1 cellular context compared by ENCODE assay signal in the genomic region with DNA sequence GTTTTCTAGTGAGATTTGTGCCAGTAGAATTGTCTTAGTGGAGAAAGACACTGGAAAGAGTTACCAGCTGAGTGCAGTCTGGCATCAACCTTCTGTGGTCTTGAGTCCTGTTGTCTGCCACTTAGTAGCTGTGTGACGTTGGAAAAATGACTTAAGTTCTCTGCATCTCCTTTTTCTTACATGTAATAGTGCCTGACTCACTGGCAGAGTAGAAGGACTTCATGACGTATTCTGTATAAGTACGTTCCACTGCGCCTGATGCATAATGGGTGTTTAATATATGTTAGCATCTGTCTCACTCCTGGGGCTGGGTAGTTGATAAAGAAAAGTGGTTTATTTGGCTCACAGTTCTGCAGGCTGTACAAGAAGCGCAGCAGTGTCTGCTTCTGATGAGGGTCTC.
TF ChIP-seq lines count a peak whose summit lies in the region.

No MANE protein-coding gene starts in this region.

TF ChIP-seq in GM23338, 12 proteins besides CTCF, POLR2A, EP300 and RAD21 (continued from another document):
- TF ChIP-seq, protein P1, sequence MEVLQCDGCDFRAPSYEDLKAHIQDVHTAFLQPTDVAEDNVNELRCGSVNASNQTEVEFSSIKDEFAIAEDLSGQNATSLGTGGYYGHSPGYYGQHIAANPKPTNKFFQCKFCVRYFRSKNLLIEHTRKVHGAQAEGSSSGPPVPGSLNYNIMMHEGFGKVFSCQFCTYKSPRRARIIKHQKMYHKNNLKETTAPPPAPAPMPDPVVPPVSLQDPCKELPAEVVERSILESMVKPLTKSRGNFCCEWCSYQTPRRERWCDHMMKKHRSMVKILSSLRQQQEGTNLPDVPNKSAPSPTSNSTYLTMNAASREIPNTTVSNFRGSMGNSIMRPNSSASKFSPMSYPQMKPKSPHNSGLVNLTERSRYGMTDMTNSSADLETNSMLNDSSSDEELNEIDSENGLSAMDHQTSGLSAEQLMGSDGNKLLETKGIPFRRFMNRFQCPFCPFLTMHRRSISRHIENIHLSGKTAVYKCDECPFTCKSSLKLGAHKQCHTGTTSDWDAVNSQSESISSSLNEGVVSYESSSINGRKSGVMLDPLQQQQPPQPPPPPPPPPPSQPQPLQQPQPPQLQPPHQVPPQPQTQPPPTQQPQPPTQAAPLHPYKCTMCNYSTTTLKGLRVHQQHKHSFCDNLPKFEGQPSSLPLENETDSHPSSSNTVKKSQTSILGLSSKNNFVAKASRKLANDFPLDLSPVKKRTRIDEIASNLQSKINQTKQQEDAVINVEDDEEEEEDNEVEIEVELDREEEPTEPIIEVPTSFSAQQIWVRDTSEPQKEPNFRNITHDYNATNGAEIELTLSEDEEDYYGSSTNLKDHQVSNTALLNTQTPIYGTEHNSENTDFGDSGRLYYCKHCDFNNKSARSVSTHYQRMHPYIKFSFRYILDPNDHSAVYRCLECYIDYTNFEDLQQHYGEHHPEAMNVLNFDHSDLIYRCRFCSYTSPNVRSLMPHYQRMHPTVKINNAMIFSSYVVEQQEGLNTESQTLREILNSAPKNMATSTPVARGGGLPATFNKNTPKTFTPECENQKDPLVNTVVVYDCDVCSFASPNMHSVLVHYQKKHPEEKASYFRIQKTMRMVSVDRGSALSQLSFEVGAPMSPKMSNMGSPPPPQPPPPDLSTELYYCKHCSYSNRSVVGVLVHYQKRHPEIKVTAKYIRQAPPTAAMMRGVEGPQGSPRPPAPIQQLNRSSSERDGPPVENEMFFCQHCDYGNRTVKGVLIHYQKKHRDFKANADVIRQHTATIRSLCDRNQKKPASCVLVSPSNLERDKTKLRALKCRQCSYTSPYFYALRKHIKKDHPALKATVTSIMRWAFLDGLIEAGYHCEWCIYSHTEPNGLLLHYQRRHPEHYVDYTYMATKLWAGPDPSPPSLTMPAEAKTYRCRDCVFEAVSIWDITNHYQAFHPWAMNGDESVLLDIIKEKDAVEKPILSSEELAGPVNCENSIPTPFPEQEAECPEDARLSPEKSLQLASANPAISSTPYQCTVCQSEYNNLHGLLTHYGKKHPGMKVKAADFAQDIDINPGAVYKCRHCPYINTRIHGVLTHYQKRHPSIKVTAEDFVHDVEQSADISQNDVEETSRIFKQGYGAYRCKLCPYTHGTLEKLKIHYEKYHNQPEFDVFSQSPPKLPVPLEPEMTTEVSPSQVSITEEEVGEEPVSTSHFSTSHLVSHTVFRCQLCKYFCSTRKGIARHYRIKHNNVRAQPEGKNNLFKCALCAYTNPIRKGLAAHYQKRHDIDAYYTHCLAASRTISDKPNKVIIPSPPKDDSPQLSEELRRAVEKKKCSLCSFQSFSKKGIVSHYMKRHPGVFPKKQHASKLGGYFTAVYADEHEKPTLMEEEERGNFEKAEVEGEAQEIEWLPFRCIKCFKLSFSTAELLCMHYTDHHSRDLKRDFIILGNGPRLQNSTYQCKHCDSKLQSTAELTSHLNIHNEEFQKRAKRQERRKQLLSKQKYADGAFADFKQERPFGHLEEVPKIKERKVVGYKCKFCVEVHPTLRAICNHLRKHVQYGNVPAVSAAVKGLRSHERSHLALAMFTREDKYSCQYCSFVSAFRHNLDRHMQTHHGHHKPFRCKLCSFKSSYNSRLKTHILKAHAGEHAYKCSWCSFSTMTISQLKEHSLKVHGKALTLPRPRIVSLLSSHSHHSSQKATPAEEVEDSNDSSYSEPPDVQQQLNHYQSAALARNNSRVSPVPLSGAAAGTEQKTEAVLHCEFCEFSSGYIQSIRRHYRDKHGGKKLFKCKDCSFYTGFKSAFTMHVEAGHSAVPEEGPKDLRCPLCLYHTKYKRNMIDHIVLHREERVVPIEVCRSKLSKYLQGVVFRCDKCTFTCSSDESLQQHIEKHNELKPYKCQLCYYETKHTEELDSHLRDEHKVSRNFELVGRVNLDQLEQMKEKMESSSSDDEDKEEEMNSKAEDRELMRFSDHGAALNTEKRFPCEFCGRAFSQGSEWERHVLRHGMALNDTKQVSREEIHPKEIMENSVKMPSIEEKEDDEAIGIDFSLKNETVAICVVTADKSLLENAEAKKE (CRISPR knock-in tag; IDR thresholded peaks at IDR 0.05), result no peak
- no peak for TF ChIP-seq ZNF114 (CRISPR knock-in tag; IDR thresholded peaks at IDR 0.05)
- TF ChIP-seq CREB1 (CRISPR knock-in tag; IDR thresholded peaks at IDR 0.05; ENCODE audit: low read depth), result no peak
- TF ChIP-seq, protein P2, sequence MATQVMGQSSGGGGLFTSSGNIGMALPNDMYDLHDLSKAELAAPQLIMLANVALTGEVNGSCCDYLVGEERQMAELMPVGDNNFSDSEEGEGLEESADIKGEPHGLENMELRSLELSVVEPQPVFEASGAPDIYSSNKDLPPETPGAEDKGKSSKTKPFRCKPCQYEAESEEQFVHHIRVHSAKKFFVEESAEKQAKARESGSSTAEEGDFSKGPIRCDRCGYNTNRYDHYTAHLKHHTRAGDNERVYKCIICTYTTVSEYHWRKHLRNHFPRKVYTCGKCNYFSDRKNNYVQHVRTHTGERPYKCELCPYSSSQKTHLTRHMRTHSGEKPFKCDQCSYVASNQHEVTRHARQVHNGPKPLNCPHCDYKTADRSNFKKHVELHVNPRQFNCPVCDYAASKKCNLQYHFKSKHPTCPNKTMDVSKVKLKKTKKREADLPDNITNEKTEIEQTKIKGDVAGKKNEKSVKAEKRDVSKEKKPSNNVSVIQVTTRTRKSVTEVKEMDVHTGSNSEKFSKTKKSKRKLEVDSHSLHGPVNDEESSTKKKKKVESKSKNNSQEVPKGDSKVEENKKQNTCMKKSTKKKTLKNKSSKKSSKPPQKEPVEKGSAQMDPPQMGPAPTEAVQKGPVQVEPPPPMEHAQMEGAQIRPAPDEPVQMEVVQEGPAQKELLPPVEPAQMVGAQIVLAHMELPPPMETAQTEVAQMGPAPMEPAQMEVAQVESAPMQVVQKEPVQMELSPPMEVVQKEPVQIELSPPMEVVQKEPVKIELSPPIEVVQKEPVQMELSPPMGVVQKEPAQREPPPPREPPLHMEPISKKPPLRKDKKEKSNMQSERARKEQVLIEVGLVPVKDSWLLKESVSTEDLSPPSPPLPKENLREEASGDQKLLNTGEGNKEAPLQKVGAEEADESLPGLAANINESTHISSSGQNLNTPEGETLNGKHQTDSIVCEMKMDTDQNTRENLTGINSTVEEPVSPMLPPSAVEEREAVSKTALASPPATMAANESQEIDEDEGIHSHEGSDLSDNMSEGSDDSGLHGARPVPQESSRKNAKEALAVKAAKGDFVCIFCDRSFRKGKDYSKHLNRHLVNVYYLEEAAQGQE (IDR thresholded peaks at IDR 0.05; ENCODE audit: unreplicated experiment), result no peak
- TF ChIP-seq EZH2 (IDR thresholded peaks at IDR 0.05; ENCODE audit: low read depth, unreplicated experiment), result no peak
- TF ChIP-seq EZH2phosphoT487 (IDR thresholded peaks at IDR 0.05; ENCODE audit: unreplicated experiment), result no peak
- TF ChIP-seq STAT1 (IDR thresholded peaks at IDR 0.05; ENCODE audit: unreplicated experiment), result no peak
- no peak for TF ChIP-seq JUNB (IDR thresholded peaks at IDR 0.05; ENCODE audit: unreplicated experiment)
